ENCODE assay signal across 1 cellular context in the genomic region with DNA sequence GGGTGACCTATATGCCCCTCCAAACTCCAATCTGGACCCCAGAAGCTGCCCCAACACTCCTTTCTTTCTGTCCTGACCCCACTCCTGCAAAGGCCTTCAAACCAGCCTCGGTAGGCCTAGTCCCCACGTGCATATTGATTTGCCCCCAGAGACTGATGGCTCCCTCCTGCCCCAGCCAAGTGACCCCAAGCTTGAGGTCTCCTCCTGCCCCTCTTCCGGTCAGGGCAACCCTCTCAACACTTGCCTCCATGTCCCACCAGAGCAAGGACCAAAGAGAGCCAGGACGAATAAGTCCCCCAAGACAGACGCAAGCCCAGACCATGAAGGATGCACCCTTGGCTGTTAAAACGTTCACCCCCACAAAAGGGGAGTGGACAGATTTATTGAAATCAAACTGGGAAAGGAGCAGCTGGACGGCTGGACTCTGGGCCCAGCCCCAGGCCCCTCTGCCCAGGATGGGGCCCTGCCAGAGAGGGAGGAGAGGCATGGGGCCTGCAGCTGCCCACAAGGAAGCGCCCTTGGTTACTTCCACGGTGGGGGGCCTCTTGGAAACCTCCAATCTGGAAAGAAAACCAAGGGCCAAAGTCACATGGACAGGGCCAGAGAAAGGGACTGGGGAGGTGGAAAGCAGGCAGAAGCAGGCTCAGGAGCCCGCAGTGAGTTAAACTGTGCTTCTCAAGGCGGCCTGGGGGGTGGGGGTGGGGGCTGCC.
TF ChIP-seq lines count a peak whose summit lies in the region.

No MANE protein-coding gene starts in this region.

TF ChIP-seq in A549, 52 proteins besides CTCF, POLR2A, EP300 and RAD21 (continued from another document):
- TF ChIP-seq REST (IDR thresholded peaks at IDR 0.05), result no peak
